9 cellular contexts compared by ENCODE assay signal in the genomic region with DNA sequence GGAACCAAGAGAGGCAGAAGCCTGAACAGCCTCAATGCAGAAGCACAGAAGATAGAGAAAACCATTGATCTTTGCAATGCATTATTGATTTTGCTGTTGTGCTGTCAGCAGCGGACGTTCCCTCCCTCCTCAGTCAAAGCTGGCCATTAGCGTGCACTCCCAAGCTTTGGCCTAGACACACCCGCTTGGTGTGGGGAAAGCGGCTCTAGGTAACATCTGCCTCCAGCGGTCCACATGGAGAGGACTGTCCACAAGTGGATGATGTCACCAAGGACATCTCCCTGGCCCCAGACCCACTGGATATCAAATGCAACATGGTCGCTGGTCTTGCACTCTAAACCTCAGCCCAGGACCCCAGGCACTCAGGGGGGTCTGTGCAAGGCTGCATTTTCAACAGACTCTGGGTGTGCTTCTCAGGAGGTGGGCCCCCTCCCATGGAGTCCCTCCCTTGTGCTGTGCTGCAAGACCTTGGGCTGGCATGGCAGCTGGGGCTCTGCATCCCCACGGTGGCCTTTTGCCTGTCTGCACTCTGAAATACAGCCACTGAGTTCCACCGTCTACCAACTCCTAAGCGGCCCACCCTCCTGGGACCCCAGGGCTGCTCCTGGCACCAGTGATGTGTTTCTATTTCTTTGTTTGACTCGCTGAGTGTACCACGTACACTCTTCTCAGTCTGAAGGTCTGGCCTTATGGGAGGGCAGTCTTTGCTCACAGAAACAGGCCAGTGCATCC. TPM values are rescaled to one million over a fixed set of nuclear protein-coding genes. Genes with fewer than 3 reads are reported as not detected.
DNase-seq lines count a peak whose midpoint lies in the region; ATAC-seq, FAIRE-seq and TF ChIP-seq lines count a peak whose summit lies in the region.
"Had no signal": no experiment of that assay in that cellular context is flagged by ENCODE, and none has a peak within 500 bp of the region (broad histone marks: within the 10 kb centered on the region; RNA-seq: fewer than 3 reads in every experiment).

No MANE protein-coding gene starts in this region.

- no peak for TF ChIP-seq CTCF in kidney (IDR thresholded peaks at IDR 0.05; ENCODE audit: borderline replicate concordance, extremely low read depth, insufficient read depth)

- peaks cover 20 to 23% of the 10 kb centered on the region in 2 donors for H3K4me1 ChIP-seq in kidney (ENCODE audit: control insufficient read depth in 1 of 2, insufficient read depth in 1 of 2, low read depth in 1 of 2, low read length in 2 of 2)
- no peaks in the 10 kb centered on the region for H3K4me1 ChIP-seq in SJCRH30

- no peaks in the 10 kb centered on the region for H3K9me3 Mint-ChIP-seq in activated CD8-positive, alpha-beta memory T cell treated with anti-CD3 and anti-CD28 coated beads, Interleukin-2, amount 10 ng/mL, durations not matched to agents 7 days and 5 days (ENCODE audit: low read depth)

- H3K4me3 ChIP-seq in kidney (ENCODE audit: low read length in 2 of 2) (peak overlapping the region; percentile 76 to 89), SJCRH30 (no peak overlapping the region)

- FAIRE-seq in kidney (lab: Jason Lieb, UNC) (no peak), HTR-8/SVneo (lab: Jason Lieb, UNC) (no peak)

- intact Hi-C loops in kidney (cut with DNase I): no loop called here

- peak overlapping the region; percentile 34 to 77 for H3K9ac ChIP-seq in kidney (ENCODE audit: low read length in 2 of 2)

- H3K4me3 Mint-ChIP-seq in activated CD8-positive, alpha-beta memory T cell treated with anti-CD3 and anti-CD28 coated beads, Interleukin-2, amount 10 ng/mL, durations not matched to agents 7 days and 5 days: peak overlapping the region; percentile 94
- peak overlapping the region; percentile 98 for H3K4me3 Mint-ChIP-seq in T-helper 17 cell

- ATAC-seq in activated CD8-positive, alpha-beta memory T cell treated with anti-CD3 and anti-CD28 coated beads, Interleukin-2, amount 10 ng/mL, durations not matched to agents 7 days and 5 days: no peak
- ATAC-seq in T-helper 17 cell: no peak

- peaks cover 11% of the 10 kb centered on the region; the same call in 1 of the 2 replicates for H3K27me3 ChIP-seq in SJCRH30

- DNase-seq in activated CD8-positive, alpha-beta memory T cell treated with anti-CD3 and anti-CD28 coated beads, Interleukin-2, amount 10 ng/mL, durations not matched to agents 7 days and 5 days: no peak
- DNase-seq in activated CD8-positive, alpha-beta memory T cell treated with anti-CD3 and anti-CD28 coated beads for 24 hours: no peak
- DNase-seq in T-helper 17 cell (no peak), kidney (no peak), substantia nigra (lab: John Stamatoyannopoulos, UW) (peak in 5 of 49 donors; percentile 18 to 56 (median 48)), SJCRH30 (no peak), NCI-H446 treated with DMSO at 0.1 percent for 48 hours (lab: John Stamatoyannopoulos, UW) (no peak), HTR-8/SVneo (ENCODE audit: insufficient read length, low spot score) (no peak)
- DNase-seq: NCI-H187 treated with DMSO at 0.1 percent for 48 hours had no signal

- H3K9me3 ChIP-seq in T-helper 17 cell (ENCODE audit: control insufficient read depth, low read length, poor library complexity, severe bottlenecking) (no peaks in the 10 kb centered on the region), kidney (ENCODE audit: control insufficient read depth in 1 of 2, low read length in 2 of 2) (no peaks in the 10 kb centered on the region), SJCRH30 (replicated peaks) (no peaks in the 10 kb centered on the region)

- peak overlapping the region in 1 of 2 donors; percentile 78 for H3K27ac ChIP-seq in kidney (ENCODE audit: low read depth in 2 of 2, low read length in 2 of 2)
- peak overlapping the region; percentile 91 for H3K27ac ChIP-seq in substantia nigra (ENCODE audit: low read depth, low read length, poor library complexity, severe bottlenecking)
- H3K27ac ChIP-seq in SJCRH30: no peak overlapping the region

- H3K27me3 Mint-ChIP-seq in activated CD8-positive, alpha-beta memory T cell treated with anti-CD3 and anti-CD28 coated beads, Interleukin-2, amount 10 ng/mL, durations not matched to agents 7 days and 5 days: no peaks in the 10 kb centered on the region
- H3K27me3 Mint-ChIP-seq in T-helper 17 cell: no peaks in the 10 kb centered on the region

- H3K36me3 Mint-ChIP-seq in activated CD8-positive, alpha-beta memory T cell treated with anti-CD3 and anti-CD28 coated beads, Interleukin-2, amount 10 ng/mL, durations not matched to agents 7 days and 5 days: peaks cover 50% of the 10 kb centered on the region
- peaks cover 11% of the 10 kb centered on the region for H3K36me3 Mint-ChIP-seq in T-helper 17 cell (ENCODE audit: low read depth)

- peaks cover 80% of the 10 kb centered on the region for H3K4me1 Mint-ChIP-seq in activated CD8-positive, alpha-beta memory T cell treated with anti-CD3 and anti-CD28 coated beads, Interleukin-2, amount 10 ng/mL, durations not matched to agents 7 days and 5 days
- H3K4me1 Mint-ChIP-seq in T-helper 17 cell: peaks cover 81% of the 10 kb centered on the region

- CTCF ChIA-PET in activated CD8-positive, alpha-beta memory T cell treated with anti-CD3 and anti-CD28 coated beads, Interleukin-2, amount 10 ng/mL, durations not matched to agents 7 days and 5 days (lab: Charles Lee): interaction anchor here (1.0 to 2.0 kb wide), 11 partner anchors 9 to 67 kb away, joined by 3 to 11 read pairs (median 4); no protein-coding TSS in a partner anchor

- H3K27ac Mint-ChIP-seq in activated CD8-positive, alpha-beta memory T cell treated with anti-CD3 and anti-CD28 coated beads, Interleukin-2, amount 10 ng/mL, durations not matched to agents 7 days and 5 days: peak overlapping the region; percentile 90
- peak overlapping the region; percentile 97 for H3K27ac Mint-ChIP-seq in T-helper 17 cell

- H3K36me3 ChIP-seq in kidney (ENCODE audit: control insufficient read depth in 1 of 2, insufficient read depth in 2 of 2, low read length in 2 of 2) (no peaks in the 10 kb centered on the region), SJCRH30 (no peaks in the 10 kb centered on the region)

RNA-seq across cellular contexts. Expression of a gene that starts 1.9 kb away (rescaled TPM):
- total RNA-seq in activated CD8-positive, alpha-beta memory T cell treated with anti-CD3 and anti-CD28 coated beads, Interleukin-2, amount 10 ng/mL, durations not matched to agents 7 days and 5 days: 100 to 1,000 TPM; 408 to 525 TPM
- total RNA-seq in T-helper 17 cell (100 to 1,000 TPM; 250 to 312 TPM), kidney (147 TPM)
- 18.9 TPM for polyA plus RNA-seq in kidney (ENCODE audit: insufficient read depth, low read depth, low replicate concordance)
- 0.08 TPM in 1 of 2 replicates, not detected in the other for total RNA-seq in SJCRH30 (2014; rRNA removed; shearing (Covaris generic))

Comparison
In these comparisons a context has a peak if more than half of its experiments do, and no peak if none do; other contexts are left out.
1. RNA of a gene that starts 1.9 kb away (total RNA-seq): 408 to 525 TPM in activated CD8-positive, alpha-beta memory T cell treated with anti-CD3 and anti-CD28 coated beads, Interleukin-2, amount 10 ng/mL, durations not matched to agents 7 days and 5 days, 250 to 312 TPM in T-helper 17 cell and 147 TPM in kidney (single experiment); 0.08 TPM in SJCRH30; every median in the first group is over 100 times any median in the second.